In the genomic region with DNA sequence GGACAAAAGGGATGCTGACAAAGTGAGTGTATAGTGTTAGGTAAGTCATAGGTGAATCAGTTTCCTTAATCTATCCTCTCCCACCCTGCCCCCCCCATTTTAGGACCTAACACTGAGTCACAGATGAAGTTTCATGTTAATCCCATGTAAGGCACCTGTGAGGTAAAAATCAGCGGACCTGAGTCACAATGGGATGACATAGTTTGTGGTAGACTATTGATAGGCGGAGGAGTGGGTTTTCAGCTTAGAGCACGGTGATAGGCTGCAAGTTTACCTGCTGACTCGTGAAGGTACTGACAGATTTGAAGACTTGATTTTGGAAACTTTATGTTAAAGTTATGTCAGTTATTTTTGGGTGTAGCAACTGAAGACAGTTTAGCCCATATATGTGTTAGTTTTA, we compare ENCODE assay signal across 8 cellular contexts. TPM values are rescaled to one million over a fixed set of nuclear protein-coding genes. Genes with fewer than 3 reads are reported as not detected.
DNase-seq lines count a peak whose midpoint lies in the region; ATAC-seq, FAIRE-seq and TF ChIP-seq lines count a peak whose summit lies in the region.

No MANE protein-coding gene starts in this region.

- peak; percentile 23 for ATAC-seq in HG03565 (IDR thresholded peaks at IDR 0.05; ENCODE audit: unreplicated experiment)

- H3K9ac ChIP-seq in trophoblast cell (ENCODE audit: low read length) = no peak overlapping the region

- no peak overlapping the region for H3K4ac ChIP-seq in trophoblast cell (ENCODE audit: low read depth, low read length)

- H3K14ac ChIP-seq in trophoblast cell (ENCODE audit: low read length) = no peak overlapping the region

- DNase-seq in GM12892 (ENCODE audit: insufficient read length) (no peak), epithelial cell of prostate (ENCODE audit: low read depth, low spot score) (peak; percentile 94), trophoblast cell (peak; percentile 59 to 82), foreskin melanocyte (no peak), T1000 (lab: John Stamatoyannopoulos, UW) (no peak), NCI-H187 treated with DMSO at 0.1 percent for 48 hours (lab: John Stamatoyannopoulos, UW) (no peak)
- peak; percentile 49 for DNase-seq in activated CD4-positive, alpha-beta T cell treated with anti-CD3 and anti-CD28 coated beads, Interleukin-2, amount 50 U/mL, for 1 hour

- peaks cover 10% of the 10 kb centered on the region for H3K79me2 ChIP-seq in trophoblast cell (ENCODE audit: control insufficient read depth, insufficient read depth, low read length, poor library complexity)

- no peak for TF ChIP-seq POLR2A in GM12892 (IDR thresholded peaks at IDR 0.05; ENCODE audit: low read depth, low read length)

- no peak overlapping the region for H2AFZ ChIP-seq in trophoblast cell (ENCODE audit: insufficient read depth, low read length, poor library complexity)

- no peak overlapping the region for H3K23ac ChIP-seq in trophoblast cell (ENCODE audit: low read length)

- no peaks in the 10 kb centered on the region for H3K27me3 ChIP-seq in trophoblast cell (ENCODE audit: insufficient read depth, low read length)

- H3K9me3 ChIP-seq in trophoblast cell (ENCODE audit: insufficient read depth, low read depth, low read length) = no peaks in the 10 kb centered on the region

- H2BK120ac ChIP-seq in trophoblast cell (ENCODE audit: insufficient read depth, low read length, poor library complexity) = no peak overlapping the region

- no peak overlapping the region for H2AK5ac ChIP-seq in trophoblast cell (ENCODE audit: low read length)

- peaks cover 12% of the 10 kb centered on the region for H3K79me1 ChIP-seq in trophoblast cell (ENCODE audit: low read length)

- no peak overlapping the region for H2BK5ac ChIP-seq in trophoblast cell (ENCODE audit: low read depth, low read length, poor library complexity)

- no peak overlapping the region for H4K91ac ChIP-seq in trophoblast cell (ENCODE audit: low read depth, low read length)

- FAIRE-seq in GM12892 (lab: Jason Lieb, UNC) = peak; percentile 87

- H2BK12ac ChIP-seq in trophoblast cell (ENCODE audit: low read length) = no peak overlapping the region

- WGBS in trophoblast cell (ENCODE audit: extremely low coverage, insufficient coverage, insufficient read length) = no CpG with 5 or more reads among the region's 4 CpGs

- no peak overlapping the region for H4K12ac ChIP-seq in trophoblast cell (ENCODE audit: low read depth, low read length)

- peaks cover 0 to 2% of the 10 kb centered on the region in 2 experiments for H3K4me1 ChIP-seq in trophoblast cell (ENCODE audit: control insufficient read depth in 1 of 2, insufficient read depth in 2 of 2, low read length in 2 of 2)

- no peak overlapping the region for H3K4me3 ChIP-seq in trophoblast cell (ENCODE audit: low read depth, low read length)

- H3K4me2 ChIP-seq in trophoblast cell (ENCODE audit: low read length) = peak overlapping the region; percentile 93

- peaks cover 0 to 3% of the 10 kb centered on the region in 2 experiments for H3K36me3 ChIP-seq in trophoblast cell (ENCODE audit: control insufficient read depth in 1 of 2, insufficient read depth in 2 of 2, low read length in 2 of 2)

- H3K27ac ChIP-seq in epithelial cell of prostate (peak overlapping the region; percentile 98), trophoblast cell (ENCODE audit: low read depth, low read length) (no peak overlapping the region)

- no peak overlapping the region for H3K18ac ChIP-seq in trophoblast cell (ENCODE audit: low read length)

- no peak overlapping the region for H4K8ac ChIP-seq in trophoblast cell (ENCODE audit: low read depth, low read length)

RNA-seq across cellular contexts. Expression of gene TOR1AIP1, which starts 1.7 kb away (rescaled TPM):
- 23.7 TPM for polyA plus RNA-seq in GM12892 (2012; ENCODE audit: missing spikeins)
- 24.4 and 27.7 TPM in 2 replicates for polyA plus RNA-seq in trophoblast cell (2013)

RNA-seq across cellular contexts. Expression of gene TOR1AIP2, which starts 6.1 kb away (rescaled TPM):
- polyA plus RNA-seq in GM12892 (2012; ENCODE audit: missing spikeins) = 22.7 TPM
- polyA plus RNA-seq in trophoblast cell (2013) = 74.2 and 76.8 TPM in 2 replicates

Comparison
In these comparisons a context has a peak if more than half of its experiments do, and no peak if none do; other contexts are left out.
1. DNase-seq: peak in activated CD4-positive, alpha-beta T cell treated with anti-CD3 and anti-CD28 coated beads, Interleukin-2, amount 50 U/mL, for 1 hour (single experiment), epithelial cell of prostate (single experiment) and trophoblast cell (2 of 2); none in GM12892 (single experiment), foreskin melanocyte (single experiment), T1000 (single experiment) and NCI-H187 treated with DMSO at 0.1 percent for 48 hours (single experiment).